ENCODE assay signal across 1 cellular context in genomic region chr6:44126320-44127149, GRCh38.
TF ChIP-seq lines count a peak whose summit lies in the region.

No MANE protein-coding gene starts in this region.

TF ChIP-seq in H1, 55 proteins besides CTCF, POLR2A, EP300 and RAD21:
- peak in 1 of 2 experiments; percentile 39; a peak in 1 of 4 replicates for TF ChIP-seq SIN3A (conservative IDR thresholded peaks at IDR 0.05 in 1 of 2, IDR thresholded peaks at IDR 0.05 in 1 of 2; ENCODE audit: low read depth in 1 of 2, low read length in 2 of 2)
- no peak for TF ChIP-seq ATF3 (IDR thresholded peaks at IDR 0.05; ENCODE audit: insufficient read depth, low read depth, low read length)
